ENCODE assay signal across 18 cellular contexts in the genomic region with DNA sequence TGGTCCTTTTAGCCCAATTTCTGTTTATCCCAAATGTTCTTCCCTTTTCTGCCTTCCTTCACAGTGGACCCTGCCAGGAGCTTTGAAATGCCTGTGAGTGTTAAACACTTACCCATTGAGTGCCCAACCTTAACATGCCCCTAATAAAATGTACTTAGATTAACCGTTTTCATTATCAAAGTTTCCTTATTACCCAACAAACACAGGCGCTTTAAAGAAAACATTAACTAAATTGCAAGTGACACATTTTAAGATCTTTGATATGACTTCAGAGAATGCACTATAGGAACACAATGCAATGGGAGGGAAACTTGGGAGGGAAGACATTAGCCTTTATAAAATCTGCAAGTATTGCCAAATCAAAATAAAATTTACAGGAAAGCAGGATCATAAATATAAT.
DNase-seq lines count a peak whose midpoint lies in the region; ATAC-seq and TF ChIP-seq lines count a peak whose summit lies in the region.
"Had no signal": no experiment of that assay in that cellular context is flagged by ENCODE, and none has a peak within 500 bp of the region (broad histone marks: within the 10 kb centered on the region; RNA-seq: fewer than 3 reads in every experiment).

No MANE protein-coding gene starts in this region.

- intact Hi-C loops in left lung (cut with DNase I), result no loop called here
- intact Hi-C loops in gastrocnemius medialis (cut with DNase I; ENCODE audit: low total_unique reads), result no loop called here

- H3K9me3 ChIP-seq in left lung (no peaks in the 10 kb centered on the region), gastrocnemius medialis (no peaks in the 10 kb centered on the region)

- H3K4me1 ChIP-seq in left lung (peaks cover 0 to 6% of the 10 kb centered on the region in 2 donors), gastrocnemius medialis (no peaks in the 10 kb centered on the region)
- H3K4me1 ChIP-seq: BLaER1 treated with 17β-estradiol and CSF1 and Interleukin-3, amounts not matched to agents 10 nM and 100 nM had no signal

- DNase-seq in LoVo (ENCODE audit: low spot score) (peak; percentile 80), left lung (no peak), renal cortical epithelial cell (ENCODE audit: low read depth) (peak; percentile 56), gastrocnemius medialis (no peak), NCI-H2029 (lab: John Stamatoyannopoulos, UW) (no peak)
- DNase-seq in stimulated activated CD4-positive, alpha-beta T cell treated with anti-CD3 and anti-CD28 coated beads, Interleukin-2, amount 100 ng/mL, for 48 hours, result no peak
- DNase-seq: CD8-positive, alpha-beta T cell; DMS 273 treated with DMSO at 0.1 percent for 48 hours; DMS53; DND-41; EL; GOT3; H7; HFFc6 had no signal

- no peak for TF ChIP-seq POLR2A in gastrocnemius medialis (IDR thresholded peaks at IDR 0.05)

- in situ Hi-C loops in gastrocnemius medialis (cut with MboI; ENCODE audit: low sequenced_read_pairs in 4 of 4), result no loop called here

- peak; percentile 37 for ATAC-seq in left lung
- ATAC-seq in gastrocnemius medialis, result no peak
- ATAC-seq: CD8-positive, alpha-beta T cell; GM12878; HCT116; HepG2 had no signal

- TF ChIP-seq CTCF in left lung (IDR thresholded peaks at IDR 0.05) (no peak), gastrocnemius medialis (IDR thresholded peaks at IDR 0.05 in 4 of 5, conservative IDR thresholded peaks at IDR 0.05 in 1 of 5) (no peak)

- no peaks in the 10 kb centered on the region for H3K27me3 ChIP-seq in left lung
- no peaks in the 10 kb centered on the region for H3K27me3 ChIP-seq in gastrocnemius medialis
- H3K27me3 ChIP-seq: BLaER1 treated with 17β-estradiol and CSF1 and Interleukin-3, amounts not matched to agents 10 nM and 100 nM had no signal

- H3K36me3 ChIP-seq in left lung, result no peaks in the 10 kb centered on the region
- no peaks in the 10 kb centered on the region for H3K36me3 ChIP-seq in gastrocnemius medialis
- H3K36me3 ChIP-seq: BLaER1 treated with 17β-estradiol and CSF1 and Interleukin-3, amounts not matched to agents 10 nM and 100 nM had no signal

- H3K27ac ChIP-seq in left lung (no peak overlapping the region), gastrocnemius medialis (no peak overlapping the region)
- H3K27ac ChIP-seq: BLaER1 treated with 17β-estradiol and CSF1 and Interleukin-3, amounts not matched to agents 10 nM and 100 nM had no signal

- H3K4me3 ChIP-seq in left lung (no peak overlapping the region), gastrocnemius medialis (no peak overlapping the region)
- H3K4me3 ChIP-seq: BLaER1 treated with 17β-estradiol and CSF1 and Interleukin-3, amounts not matched to agents 10 nM and 100 nM; GM12878 had no signal

Comparison
In these comparisons a context has a peak if more than half of its experiments do, and no peak if none do; other contexts are left out.
1. DNase-seq: peak in LoVo (single experiment) and renal cortical epithelial cell (single experiment); none in left lung (0 of 2), stimulated activated CD4-positive, alpha-beta T cell treated with anti-CD3 and anti-CD28 coated beads, Interleukin-2, amount 100 ng/mL, for 48 hours (0 of 2), gastrocnemius medialis (0 of 2) and NCI-H2029 (single experiment).